8 cellular contexts compared by ENCODE assay signal in genomic region chrX:17738002-17738713, GRCh38. TPM values are rescaled to one million over a fixed set of nuclear protein-coding genes. Genes with fewer than 3 reads are reported as not detected.
DNase-seq lines count a peak whose midpoint lies in the region; ATAC-seq and TF ChIP-seq lines count a peak whose summit lies in the region.

No MANE protein-coding gene starts in this region.

- intact Hi-C loops in esophagus squamous epithelium (cut with DNase I), result no loop called here
- intact Hi-C loops in testis (cut with DNase I; ENCODE audit: low total_unique reads), result no loop called here

- TF ChIP-seq POLR2A in esophagus squamous epithelium (IDR thresholded peaks at IDR 0.05), result no peak
- no peak for TF ChIP-seq POLR2A in testis (IDR thresholded peaks at IDR 0.05)

- TF ChIP-seq CTCF in esophagus squamous epithelium (IDR thresholded peaks at IDR 0.05) (no peak), testis (IDR thresholded peaks at IDR 0.05) (no peak)

- H3K9me3 ChIP-seq in esophagus squamous epithelium, result no peaks in the 10 kb centered on the region
- no peaks in the 10 kb centered on the region for H3K9me3 ChIP-seq in testis

- peaks cover 26 to 27% of the 10 kb centered on the region in 2 donors for H3K27me3 Mint-ChIP-seq in natural killer cell treated with Interleukin-12 subunit alpha and Interleukin-12 subunit beta and Interleukin-15 and Interleukin-18, amount 100 ng/mL, for 72 hours

- 0 to 34% methylated on average over 15 to 30 of the region's 44 CpGs for WGBS in esophagus squamous epithelium, 2 donors
- 1% methylated on average over 18 to 41 of the region's 44 CpGs for WGBS in testis, 2 donors

- no peaks in the 10 kb centered on the region for H3K9me3 Mint-ChIP-seq in natural killer cell treated with Interleukin-12 subunit alpha and Interleukin-12 subunit beta and Interleukin-15 and Interleukin-18, amount 100 ng/mL, for 72 hours

- H3K27ac ChIP-seq in esophagus squamous epithelium (peak overlapping the region; percentile 87 to 94 (median 92)), testis (peak overlapping the region; percentile 95 to 97)

- H3K27ac Mint-ChIP-seq in natural killer cell treated with Interleukin-12 subunit alpha and Interleukin-12 subunit beta and Interleukin-15 and Interleukin-18, amount 100 ng/mL, for 72 hours, result peak overlapping the region in 1 of 2 donors; percentile 50

- no peaks in the 10 kb centered on the region for H3K36me3 ChIP-seq in esophagus squamous epithelium
- no peaks in the 10 kb centered on the region for H3K36me3 ChIP-seq in testis (ENCODE audit: low read depth, missing control alignments)

- peak overlapping the region; percentile 79 for H3K4me3 Mint-ChIP-seq in natural killer cell treated with Interleukin-12 subunit alpha and Interleukin-12 subunit beta and Interleukin-15 and Interleukin-18, amount 100 ng/mL, for 72 hours

- ATAC-seq in natural killer cell treated with Interleukin-12 subunit alpha and Interleukin-12 subunit beta and Interleukin-15 and Interleukin-18, amount 100 ng/mL, for 72 hours, result peak in 1 of 2 donors; percentile 13
- ATAC-seq in HG02763 (IDR thresholded peaks at IDR 0.05; ENCODE audit: unreplicated experiment), result no peak

- H3K27me3 ChIP-seq in esophagus squamous epithelium (no peaks in the 10 kb centered on the region), testis (no peaks in the 10 kb centered on the region)

- peaks cover 14 to 19% of the 10 kb centered on the region in 2 donors for H3K4me1 Mint-ChIP-seq in natural killer cell treated with Interleukin-12 subunit alpha and Interleukin-12 subunit beta and Interleukin-15 and Interleukin-18, amount 100 ng/mL, for 72 hours (ENCODE audit: low read depth in 2 of 2)

- H3K36me3 Mint-ChIP-seq in natural killer cell treated with Interleukin-12 subunit alpha and Interleukin-12 subunit beta and Interleukin-15 and Interleukin-18, amount 100 ng/mL, for 72 hours, result peaks cover 5% of the 10 kb centered on the region

- peaks cover 0 to 15% (median 0%) of the 10 kb centered on the region in 3 donors for H3K4me1 ChIP-seq in esophagus squamous epithelium
- no peaks in the 10 kb centered on the region for H3K4me1 ChIP-seq in testis

- peak; percentile 15 for DNase-seq in GM03348 (ENCODE audit: low spot score)
- peak; percentile 44 for DNase-seq in NCI-H510A (lab: John Stamatoyannopoulos, UW)
- DNase-seq in activated T-cell treated with anti-CD3 and anti-CD28 coated beads for 48 hours (ENCODE audit: low read depth), result peak; percentile 17
- no peak for DNase-seq in esophagus squamous epithelium (lab: John Stamatoyannopoulos, UW)
- DNase-seq in natural killer cell treated with Interleukin-12 subunit alpha and Interleukin-12 subunit beta and Interleukin-15 and Interleukin-18, amount 100 ng/mL, for 72 hours (ENCODE audit: low spot score), result no peak
- peak; percentile 57 for DNase-seq in testis
- DNase-seq in NK-92 (lab: John Stamatoyannopoulos, UW; ENCODE audit: unreplicated experiment), result no peak

- peak overlapping the region; percentile 42 to 65 (median 62) for H3K4me3 ChIP-seq in esophagus squamous epithelium
- H3K4me3 ChIP-seq in testis, result peak overlapping the region; percentile 66 to 78

RNA-seq across cellular contexts. Expression of gene SCML1, which starts 0.9 kb away (rescaled TPM):
- total RNA-seq in esophagus squamous epithelium (10 to 100 TPM in 2 of 4 donors, 1 to 10 TPM in 2; 2.6 to 11.8 (median 7.5) TPM), testis (100 to 1,000 TPM in 1 of 2 donors, 10 to 100 TPM in 1; 83.4 to 112 TPM)
- 1 to 10 TPM in 1 of 2 donors, under 1 TPM in 1; 0.93 to 1.1 TPM for total RNA-seq in natural killer cell treated with Interleukin-12 subunit alpha and Interleukin-12 subunit beta and Interleukin-15 and Interleukin-18, amount 100 ng/mL, for 72 hours
- polyA plus RNA-seq in testis (ENCODE audit: insufficient read depth, low read depth, low replicate concordance), result 49.8 TPM

Comparison
In these comparisons a context has a peak if more than half of its experiments do, and no peak if none do; other contexts are left out.
1. DNase-seq: peak in GM03348 (single experiment), NCI-H510A (single experiment), activated T-cell treated with anti-CD3 and anti-CD28 coated beads for 48 hours (single experiment) and testis (single experiment); none in esophagus squamous epithelium (single experiment), natural killer cell treated with Interleukin-12 subunit alpha and Interleukin-12 subunit beta and Interleukin-15 and Interleukin-18, amount 100 ng/mL, for 72 hours (single experiment) and NK-92 (single experiment).
2. RNA of gene SCML1, which starts 0.9 kb away (total RNA-seq): 83.4 to 112 TPM in testis; 2.6 to 11.8 TPM in esophagus squamous epithelium and 0.93 to 1.1 TPM in natural killer cell treated with Interleukin-12 subunit alpha and Interleukin-12 subunit beta and Interleukin-15 and Interleukin-18, amount 100 ng/mL, for 72 hours; every median in the first group is over 4 times any median in the second.